Comparison of ENCODE assay signal across 2 cellular contexts in genomic region chr20:23856736-23857135, GRCh38.
TF ChIP-seq lines count a peak whose summit lies in the region.

No MANE protein-coding gene starts in this region.

TF ChIP-seq in H1, 55 proteins besides CTCF, POLR2A, EP300 and RAD21:
- no peak for TF ChIP-seq POLR2AphosphoS5 (IDR thresholded peaks at IDR 0.05; ENCODE audit: low read depth, low read length)

TF ChIP-seq in SK-N-SH treated with all-trans-retinoic acid at 6 μM for 48 hours, 23 proteins besides CTCF, POLR2A, EP300 and RAD21:
- TF ChIP-seq OSR1 (CRISPR knock-in tag; IDR thresholded peaks at IDR 0.05), result no peak
- TF ChIP-seq SNAI2 (CRISPR knock-in tag; IDR thresholded peaks at IDR 0.05), result no peak
- no peak for TF ChIP-seq ESRRG (CRISPR knock-in tag; IDR thresholded peaks at IDR 0.05)
- TF ChIP-seq CSDC2 (CRISPR knock-in tag; IDR thresholded peaks at IDR 0.05), result no peak
- no peak for TF ChIP-seq BACH2 (CRISPR knock-in tag; IDR thresholded peaks at IDR 0.05; ENCODE audit: borderline replicate concordance)
- TF ChIP-seq, protein P1, sequence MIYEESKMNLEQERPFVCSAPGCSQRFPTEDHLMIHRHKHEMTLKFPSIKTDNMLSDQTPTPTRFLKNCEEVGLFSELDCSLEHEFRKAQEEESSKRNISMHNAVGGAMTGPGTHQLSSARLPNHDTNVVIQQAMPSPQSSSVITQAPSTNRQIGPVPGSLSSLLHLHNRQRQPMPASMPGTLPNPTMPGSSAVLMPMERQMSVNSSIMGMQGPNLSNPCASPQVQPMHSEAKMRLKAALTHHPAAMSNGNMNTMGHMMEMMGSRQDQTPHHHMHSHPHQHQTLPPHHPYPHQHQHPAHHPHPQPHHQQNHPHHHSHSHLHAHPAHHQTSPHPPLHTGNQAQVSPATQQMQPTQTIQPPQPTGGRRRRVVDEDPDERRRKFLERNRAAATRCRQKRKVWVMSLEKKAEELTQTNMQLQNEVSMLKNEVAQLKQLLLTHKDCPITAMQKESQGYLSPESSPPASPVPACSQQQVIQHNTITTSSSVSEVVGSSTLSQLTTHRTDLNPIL (CRISPR knock-in tag; IDR thresholded peaks at IDR 0.05; ENCODE audit: low read depth), result no peak
- TF ChIP-seq, protein P2, sequence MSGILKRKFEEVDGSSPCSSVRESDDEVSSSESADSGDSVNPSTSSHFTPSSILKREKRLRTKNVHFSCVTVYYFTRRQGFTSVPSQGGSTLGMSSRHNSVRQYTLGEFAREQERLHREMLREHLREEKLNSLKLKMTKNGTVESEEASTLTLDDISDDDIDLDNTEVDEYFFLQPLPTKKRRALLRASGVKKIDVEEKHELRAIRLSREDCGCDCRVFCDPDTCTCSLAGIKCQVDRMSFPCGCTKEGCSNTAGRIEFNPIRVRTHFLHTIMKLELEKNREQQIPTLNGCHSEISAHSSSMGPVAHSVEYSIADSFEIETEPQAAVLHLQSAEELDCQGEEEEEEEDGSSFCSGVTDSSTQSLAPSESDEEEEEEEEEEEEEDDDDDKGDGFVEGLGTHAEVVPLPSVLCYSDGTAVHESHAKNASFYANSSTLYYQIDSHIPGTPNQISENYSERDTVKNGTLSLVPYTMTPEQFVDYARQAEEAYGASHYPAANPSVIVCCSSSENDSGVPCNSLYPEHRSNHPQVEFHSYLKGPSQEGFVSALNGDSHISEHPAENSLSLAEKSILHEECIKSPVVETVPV (CRISPR knock-in tag; IDR thresholded peaks at IDR 0.05), result no peak
- no peak for TF ChIP-seq TOX (CRISPR knock-in tag; IDR thresholded peaks at IDR 0.05; ENCODE audit: borderline replicate concordance)
- no peak for TF ChIP-seq ZFP30 (CRISPR knock-in tag; IDR thresholded peaks at IDR 0.05)
- TF ChIP-seq TCF4 (CRISPR knock-in tag; IDR thresholded peaks at IDR 0.05; ENCODE audit: borderline replicate concordance), result no peak
- TF ChIP-seq ISL1 (CRISPR knock-in tag; IDR thresholded peaks at IDR 0.05), result no peak
- TF ChIP-seq, protein P3, sequence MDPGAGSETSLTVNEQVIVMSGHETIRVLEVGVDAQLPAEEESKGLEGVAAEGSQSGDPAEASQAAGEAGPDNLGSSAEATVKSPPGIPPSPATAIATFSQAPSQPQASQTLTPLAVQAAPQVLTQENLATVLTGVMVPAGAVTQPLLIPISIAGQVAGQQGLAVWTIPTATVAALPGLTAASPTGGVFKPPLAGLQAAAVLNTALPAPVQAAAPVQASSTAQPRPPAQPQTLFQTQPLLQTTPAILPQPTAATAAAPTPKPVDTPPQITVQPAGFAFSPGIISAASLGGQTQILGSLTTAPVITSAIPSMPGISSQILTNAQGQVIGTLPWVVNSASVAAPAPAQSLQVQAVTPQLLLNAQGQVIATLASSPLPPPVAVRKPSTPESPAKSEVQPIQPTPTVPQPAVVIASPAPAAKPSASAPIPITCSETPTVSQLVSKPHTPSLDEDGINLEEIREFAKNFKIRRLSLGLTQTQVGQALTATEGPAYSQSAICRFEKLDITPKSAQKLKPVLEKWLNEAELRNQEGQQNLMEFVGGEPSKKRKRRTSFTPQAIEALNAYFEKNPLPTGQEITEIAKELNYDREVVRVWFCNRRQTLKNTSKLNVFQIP (CRISPR knock-in tag; IDR thresholded peaks at IDR 0.05; ENCODE audit: borderline replicate concordance, low read depth), result no peak
- TF ChIP-seq ZNF565 (CRISPR knock-in tag; conservative IDR thresholded peaks at IDR 0.05; ENCODE audit: low read depth), result no peak
- TF ChIP-seq ARNTL (CRISPR knock-in tag; IDR thresholded peaks at IDR 0.05; ENCODE audit: borderline replicate concordance, low read depth), result no peak
- TF ChIP-seq ZNF8 (CRISPR knock-in tag; IDR thresholded peaks at IDR 0.05), result no peak
- no peak for TF ChIP-seq TSHZ2 (CRISPR knock-in tag; IDR thresholded peaks at IDR 0.05)
- TF ChIP-seq ZC3H10 (CRISPR knock-in tag; IDR thresholded peaks at IDR 0.05), result no peak
- TF ChIP-seq, protein P4, sequence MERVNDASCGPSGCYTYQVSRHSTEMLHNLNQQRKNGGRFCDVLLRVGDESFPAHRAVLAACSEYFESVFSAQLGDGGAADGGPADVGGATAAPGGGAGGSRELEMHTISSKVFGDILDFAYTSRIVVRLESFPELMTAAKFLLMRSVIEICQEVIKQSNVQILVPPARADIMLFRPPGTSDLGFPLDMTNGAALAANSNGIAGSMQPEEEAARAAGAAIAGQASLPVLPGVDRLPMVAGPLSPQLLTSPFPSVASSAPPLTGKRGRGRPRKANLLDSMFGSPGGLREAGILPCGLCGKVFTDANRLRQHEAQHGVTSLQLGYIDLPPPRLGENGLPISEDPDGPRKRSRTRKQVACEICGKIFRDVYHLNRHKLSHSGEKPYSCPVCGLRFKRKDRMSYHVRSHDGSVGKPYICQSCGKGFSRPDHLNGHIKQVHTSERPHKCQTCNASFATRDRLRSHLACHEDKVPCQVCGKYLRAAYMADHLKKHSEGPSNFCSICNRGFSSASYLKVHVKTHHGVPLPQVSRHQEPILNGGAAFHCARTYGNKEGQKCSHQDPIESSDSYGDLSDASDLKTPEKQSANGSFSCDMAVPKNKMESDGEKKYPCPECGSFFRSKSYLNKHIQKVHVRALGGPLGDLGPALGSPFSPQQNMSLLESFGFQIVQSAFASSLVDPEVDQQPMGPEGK (CRISPR knock-in tag; IDR thresholded peaks at IDR 0.05; ENCODE audit: borderline replicate concordance), result no peak
TF ChIP-seq in SK-N-SH treated with all-trans-retinoic acid at 6 μM for 48 hours: peak in this region for 0.
